1 cellular context compared by ENCODE assay signal in the genomic region with DNA sequence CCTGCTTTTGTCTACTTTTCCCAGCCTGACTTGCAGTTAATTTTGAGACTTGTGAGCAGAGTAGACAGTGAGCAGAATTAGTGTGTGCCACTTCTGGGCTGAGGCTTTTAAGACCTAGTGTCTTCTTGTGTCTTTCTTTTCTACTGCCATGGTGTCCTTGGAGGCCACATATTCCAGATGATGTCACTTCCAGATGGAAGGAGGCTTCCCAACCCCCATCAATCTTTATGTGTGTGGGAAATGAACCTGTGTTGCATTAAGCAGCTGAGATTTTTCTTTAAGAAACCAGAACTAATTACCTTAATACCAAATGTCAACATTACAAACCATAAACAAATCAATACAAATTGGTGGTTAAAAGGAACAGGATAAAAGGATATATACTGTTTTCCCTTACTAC.
TF ChIP-seq lines count a peak whose summit lies in the region.

No MANE protein-coding gene starts in this region.

TF ChIP-seq in H1, 55 proteins besides CTCF, POLR2A, EP300 and RAD21 (continued from another document):
- TF ChIP-seq, protein P1, sequence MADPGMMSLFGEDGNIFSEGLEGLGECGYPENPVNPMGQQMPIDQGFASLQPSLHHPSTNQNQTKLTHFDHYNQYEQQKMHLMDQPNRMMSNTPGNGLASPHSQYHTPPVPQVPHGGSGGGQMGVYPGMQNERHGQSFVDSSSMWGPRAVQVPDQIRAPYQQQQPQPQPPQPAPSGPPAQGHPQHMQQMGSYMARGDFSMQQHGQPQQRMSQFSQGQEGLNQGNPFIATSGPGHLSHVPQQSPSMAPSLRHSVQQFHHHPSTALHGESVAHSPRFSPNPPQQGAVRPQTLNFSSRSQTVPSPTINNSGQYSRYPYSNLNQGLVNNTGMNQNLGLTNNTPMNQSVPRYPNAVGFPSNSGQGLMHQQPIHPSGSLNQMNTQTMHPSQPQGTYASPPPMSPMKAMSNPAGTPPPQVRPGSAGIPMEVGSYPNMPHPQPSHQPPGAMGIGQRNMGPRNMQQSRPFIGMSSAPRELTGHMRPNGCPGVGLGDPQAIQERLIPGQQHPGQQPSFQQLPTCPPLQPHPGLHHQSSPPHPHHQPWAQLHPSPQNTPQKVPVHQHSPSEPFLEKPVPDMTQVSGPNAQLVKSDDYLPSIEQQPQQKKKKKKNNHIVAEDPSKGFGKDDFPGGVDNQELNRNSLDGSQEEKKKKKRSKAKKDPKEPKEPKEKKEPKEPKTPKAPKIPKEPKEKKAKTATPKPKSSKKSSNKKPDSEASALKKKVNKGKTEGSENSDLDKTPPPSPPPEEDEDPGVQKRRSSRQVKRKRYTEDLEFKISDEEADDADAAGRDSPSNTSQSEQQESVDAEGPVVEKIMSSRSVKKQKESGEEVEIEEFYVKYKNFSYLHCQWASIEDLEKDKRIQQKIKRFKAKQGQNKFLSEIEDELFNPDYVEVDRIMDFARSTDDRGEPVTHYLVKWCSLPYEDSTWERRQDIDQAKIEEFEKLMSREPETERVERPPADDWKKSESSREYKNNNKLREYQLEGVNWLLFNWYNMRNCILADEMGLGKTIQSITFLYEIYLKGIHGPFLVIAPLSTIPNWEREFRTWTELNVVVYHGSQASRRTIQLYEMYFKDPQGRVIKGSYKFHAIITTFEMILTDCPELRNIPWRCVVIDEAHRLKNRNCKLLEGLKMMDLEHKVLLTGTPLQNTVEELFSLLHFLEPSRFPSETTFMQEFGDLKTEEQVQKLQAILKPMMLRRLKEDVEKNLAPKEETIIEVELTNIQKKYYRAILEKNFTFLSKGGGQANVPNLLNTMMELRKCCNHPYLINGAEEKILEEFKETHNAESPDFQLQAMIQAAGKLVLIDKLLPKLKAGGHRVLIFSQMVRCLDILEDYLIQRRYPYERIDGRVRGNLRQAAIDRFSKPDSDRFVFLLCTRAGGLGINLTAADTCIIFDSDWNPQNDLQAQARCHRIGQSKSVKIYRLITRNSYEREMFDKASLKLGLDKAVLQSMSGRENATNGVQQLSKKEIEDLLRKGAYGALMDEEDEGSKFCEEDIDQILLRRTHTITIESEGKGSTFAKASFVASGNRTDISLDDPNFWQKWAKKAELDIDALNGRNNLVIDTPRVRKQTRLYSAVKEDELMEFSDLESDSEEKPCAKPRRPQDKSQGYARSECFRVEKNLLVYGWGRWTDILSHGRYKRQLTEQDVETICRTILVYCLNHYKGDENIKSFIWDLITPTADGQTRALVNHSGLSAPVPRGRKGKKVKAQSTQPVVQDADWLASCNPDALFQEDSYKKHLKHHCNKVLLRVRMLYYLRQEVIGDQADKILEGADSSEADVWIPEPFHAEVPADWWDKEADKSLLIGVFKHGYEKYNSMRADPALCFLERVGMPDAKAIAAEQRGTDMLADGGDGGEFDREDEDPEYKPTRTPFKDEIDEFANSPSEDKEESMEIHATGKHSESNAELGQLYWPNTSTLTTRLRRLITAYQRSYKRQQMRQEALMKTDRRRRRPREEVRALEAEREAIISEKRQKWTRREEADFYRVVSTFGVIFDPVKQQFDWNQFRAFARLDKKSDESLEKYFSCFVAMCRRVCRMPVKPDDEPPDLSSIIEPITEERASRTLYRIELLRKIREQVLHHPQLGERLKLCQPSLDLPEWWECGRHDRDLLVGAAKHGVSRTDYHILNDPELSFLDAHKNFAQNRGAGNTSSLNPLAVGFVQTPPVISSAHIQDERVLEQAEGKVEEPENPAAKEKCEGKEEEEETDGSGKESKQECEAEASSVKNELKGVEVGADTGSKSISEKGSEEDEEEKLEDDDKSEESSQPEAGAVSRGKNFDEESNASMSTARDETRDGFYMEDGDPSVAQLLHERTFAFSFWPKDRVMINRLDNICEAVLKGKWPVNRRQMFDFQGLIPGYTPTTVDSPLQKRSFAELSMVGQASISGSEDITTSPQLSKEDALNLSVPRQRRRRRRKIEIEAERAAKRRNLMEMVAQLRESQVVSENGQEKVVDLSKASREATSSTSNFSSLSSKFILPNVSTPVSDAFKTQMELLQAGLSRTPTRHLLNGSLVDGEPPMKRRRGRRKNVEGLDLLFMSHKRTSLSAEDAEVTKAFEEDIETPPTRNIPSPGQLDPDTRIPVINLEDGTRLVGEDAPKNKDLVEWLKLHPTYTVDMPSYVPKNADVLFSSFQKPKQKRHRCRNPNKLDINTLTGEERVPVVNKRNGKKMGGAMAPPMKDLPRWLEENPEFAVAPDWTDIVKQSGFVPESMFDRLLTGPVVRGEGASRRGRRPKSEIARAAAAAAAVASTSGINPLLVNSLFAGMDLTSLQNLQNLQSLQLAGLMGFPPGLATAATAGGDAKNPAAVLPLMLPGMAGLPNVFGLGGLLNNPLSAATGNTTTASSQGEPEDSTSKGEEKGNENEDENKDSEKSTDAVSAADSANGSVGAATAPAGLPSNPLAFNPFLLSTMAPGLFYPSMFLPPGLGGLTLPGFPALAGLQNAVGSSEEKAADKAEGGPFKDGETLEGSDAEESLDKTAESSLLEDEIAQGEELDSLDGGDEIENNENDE (IDR thresholded peaks at IDR 0.05; ENCODE audit: insufficient replicate concordance, low read length), result no peak
- TF ChIP-seq TCF12 (IDR thresholded peaks at IDR 0.05; ENCODE audit: low read depth, low read length) (no peak), RXRA (IDR thresholded peaks at IDR 0.05; ENCODE audit: insufficient read depth, low read depth, low read length) (no peak), YY1 (IDR thresholded peaks at IDR 0.05; ENCODE audit: low read depth, low read length) (no peak)
- TF ChIP-seq, protein P2, sequence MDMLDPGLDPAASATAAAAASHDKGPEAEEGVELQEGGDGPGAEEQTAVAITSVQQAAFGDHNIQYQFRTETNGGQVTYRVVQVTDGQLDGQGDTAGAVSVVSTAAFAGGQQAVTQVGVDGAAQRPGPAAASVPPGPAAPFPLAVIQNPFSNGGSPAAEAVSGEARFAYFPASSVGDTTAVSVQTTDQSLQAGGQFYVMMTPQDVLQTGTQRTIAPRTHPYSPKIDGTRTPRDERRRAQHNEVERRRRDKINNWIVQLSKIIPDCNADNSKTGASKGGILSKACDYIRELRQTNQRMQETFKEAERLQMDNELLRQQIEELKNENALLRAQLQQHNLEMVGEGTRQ (IDR thresholded peaks at IDR 0.05; ENCODE audit: low read length), result no peak
TF ChIP-seq in H1: peak in this region for 0.
